ENCODE assay signal across 24 cellular contexts in the genomic region with DNA sequence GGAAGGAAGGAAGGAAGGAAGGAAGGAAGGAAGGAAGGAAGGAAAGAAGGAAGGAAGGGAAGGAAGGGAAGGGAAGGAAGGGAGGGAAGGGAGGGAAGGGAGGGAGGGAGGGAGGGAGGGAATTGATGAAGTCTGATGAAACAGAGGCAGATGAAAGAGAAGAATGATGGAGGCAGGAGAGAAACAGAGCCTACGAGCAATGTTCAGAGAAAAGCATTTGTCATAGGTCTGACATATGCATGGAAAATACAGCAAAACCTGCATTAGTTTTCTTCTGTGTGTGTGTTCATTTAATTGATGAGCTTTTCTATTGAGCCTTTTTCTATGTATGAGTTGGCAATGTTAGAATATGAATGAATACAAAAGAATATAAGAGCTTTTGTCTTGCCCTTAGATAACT.
"Had no signal": no experiment of that assay in that cellular context is flagged by ENCODE, and none has a peak within 500 bp of the region (broad histone marks: within the 10 kb centered on the region; RNA-seq: fewer than 3 reads in every experiment).

No MANE protein-coding gene starts in this region.

- H3K9me3 ChIP-seq: stomach, suprapubic skin, testis, thoracic aorta, thyroid gland, tibial artery, tibial nerve, transverse colon, upper lobe of left lung, upper lobe of right lung, uterus, vagina had no signal

- DNase-seq: stimulated activated CD4-positive, alpha-beta T cell treated with anti-CD3 and anti-CD28 coated beads, Interleukin-2, amount 100 ng/mL, for 48 hours; stimulated activated CD4-positive, alpha-beta T cell treated with anti-CD3 and anti-CD28 coated beads, Interleukin-4, amount 100 ng/mL, for 1 hour; stimulated activated CD4-positive, alpha-beta T cell treated with anti-CD3 and anti-CD28 coated beads, Interleukin-4, amount 100 ng/mL, for 24 hours; stimulated activated CD4-positive, alpha-beta T cell treated with anti-CD3 and anti-CD28 coated beads, Interleukin-4, amount 100 ng/mL, for 4 hours; stimulated activated CD8-positive, alpha-beta memory T cell treated with anti-CD3 and anti-CD28 coated beads, Interleukin-4, amount 100 ng/mL, for 48 hours; stimulated activated naive B cell treated with anti-CD40 and anti-IgM and Interleukin-4, amounts not matched to agents 10 μg/mL and 1 μg/mL and 100 μg/mL, for 72 hours; stimulated activated naive CD4-positive, alpha-beta T cell; stimulated activated naive CD4-positive, alpha-beta T cell treated with Interleukin-2 at 50 U/mL for 16 hours; stimulated activated naive CD8-positive, alpha-beta T cell treated with anti-CD3 and anti-CD28 coated beads, Interleukin-15, amount 100 ng/mL, for 72 hours; stimulated activated naive CD8-positive, alpha-beta T cell treated with anti-CD3 and anti-CD28 coated beads, Interleukin-15, Interleukin-2, amounts not matched to agents 100 U/mL and 50 U/mL, for 24 hours; stomach; substantia nigra; testis; thyroid gland; tibial artery; transverse colon; trophoblast cell; upper lobe of left lung; upper lobe of right lung; uterus had no signal

- H3K4me1 ChIP-seq: stomach, suprapubic skin, thyroid gland, tibial nerve, transverse colon, upper lobe of left lung, upper lobe of right lung, uterus, vagina had no signal

- H3K27ac ChIP-seq: stomach, suprapubic skin, testis, thoracic aorta, thyroid gland, tibial artery, tibial nerve, transverse colon, upper lobe of left lung, upper lobe of right lung, uterus, vagina had no signal

- H3K27me3 ChIP-seq: stomach, suprapubic skin, testis, thyroid gland, tibial artery, tibial nerve, transverse colon, upper lobe of left lung, upper lobe of right lung, uterus, vagina had no signal

- H3K4me3 ChIP-seq: stomach, suprapubic skin, testis, thoracic aorta, thyroid gland, tibial artery, tibial nerve, transverse colon, upper lobe of left lung, upper lobe of right lung, uterus, vagina had no signal

- H3K36me3 ChIP-seq: stomach, suprapubic skin, thoracic aorta, thyroid gland, tibial artery, tibial nerve, transverse colon, upper lobe of left lung, upper lobe of right lung, uterus, vagina had no signal
